ENCODE assay signal across 1 cellular context in the genomic region with DNA sequence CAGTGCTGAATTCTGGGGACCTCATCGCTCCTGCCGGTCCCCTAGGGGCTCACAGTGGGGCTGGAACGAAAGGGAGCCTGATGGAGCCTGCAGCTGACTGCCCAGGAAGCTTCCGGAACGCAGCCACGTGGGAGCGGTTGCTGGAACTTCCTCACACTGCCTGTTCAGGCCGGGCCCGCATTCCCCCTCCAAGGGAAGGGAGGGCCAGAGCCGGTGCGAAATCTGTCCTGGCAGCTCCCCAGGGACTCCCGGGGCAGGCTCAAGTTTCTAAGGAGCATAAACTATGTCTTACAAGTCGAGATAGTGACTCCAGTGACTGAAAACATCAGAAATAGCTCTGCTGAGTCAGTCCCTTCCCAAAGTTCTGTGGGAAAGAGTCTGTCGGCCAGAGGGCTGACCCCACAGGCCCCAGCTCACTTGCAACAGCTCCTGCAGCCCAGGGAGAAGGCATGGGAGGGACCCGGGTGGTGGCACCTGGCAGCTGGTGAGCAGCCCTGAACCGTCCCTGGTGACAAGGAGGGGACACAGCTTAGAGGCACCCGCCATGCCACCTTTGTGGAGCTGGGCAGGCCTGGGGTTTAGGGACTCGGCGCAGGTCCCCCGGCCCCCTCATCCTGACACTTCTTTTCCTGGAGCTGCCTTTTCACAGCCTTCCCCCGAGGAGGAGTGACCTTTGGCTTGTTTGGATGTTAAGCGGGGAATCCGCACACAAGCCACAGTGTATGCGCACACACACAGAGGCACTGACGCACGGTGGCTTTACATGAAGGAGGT.
TF ChIP-seq lines count a peak whose summit lies in the region.

No MANE protein-coding gene starts in this region.

TF ChIP-seq in K562, 482 proteins besides CTCF, POLR2A, EP300 and RAD21 (continued from another document and continues in another):
- TF ChIP-seq, protein P1, sequence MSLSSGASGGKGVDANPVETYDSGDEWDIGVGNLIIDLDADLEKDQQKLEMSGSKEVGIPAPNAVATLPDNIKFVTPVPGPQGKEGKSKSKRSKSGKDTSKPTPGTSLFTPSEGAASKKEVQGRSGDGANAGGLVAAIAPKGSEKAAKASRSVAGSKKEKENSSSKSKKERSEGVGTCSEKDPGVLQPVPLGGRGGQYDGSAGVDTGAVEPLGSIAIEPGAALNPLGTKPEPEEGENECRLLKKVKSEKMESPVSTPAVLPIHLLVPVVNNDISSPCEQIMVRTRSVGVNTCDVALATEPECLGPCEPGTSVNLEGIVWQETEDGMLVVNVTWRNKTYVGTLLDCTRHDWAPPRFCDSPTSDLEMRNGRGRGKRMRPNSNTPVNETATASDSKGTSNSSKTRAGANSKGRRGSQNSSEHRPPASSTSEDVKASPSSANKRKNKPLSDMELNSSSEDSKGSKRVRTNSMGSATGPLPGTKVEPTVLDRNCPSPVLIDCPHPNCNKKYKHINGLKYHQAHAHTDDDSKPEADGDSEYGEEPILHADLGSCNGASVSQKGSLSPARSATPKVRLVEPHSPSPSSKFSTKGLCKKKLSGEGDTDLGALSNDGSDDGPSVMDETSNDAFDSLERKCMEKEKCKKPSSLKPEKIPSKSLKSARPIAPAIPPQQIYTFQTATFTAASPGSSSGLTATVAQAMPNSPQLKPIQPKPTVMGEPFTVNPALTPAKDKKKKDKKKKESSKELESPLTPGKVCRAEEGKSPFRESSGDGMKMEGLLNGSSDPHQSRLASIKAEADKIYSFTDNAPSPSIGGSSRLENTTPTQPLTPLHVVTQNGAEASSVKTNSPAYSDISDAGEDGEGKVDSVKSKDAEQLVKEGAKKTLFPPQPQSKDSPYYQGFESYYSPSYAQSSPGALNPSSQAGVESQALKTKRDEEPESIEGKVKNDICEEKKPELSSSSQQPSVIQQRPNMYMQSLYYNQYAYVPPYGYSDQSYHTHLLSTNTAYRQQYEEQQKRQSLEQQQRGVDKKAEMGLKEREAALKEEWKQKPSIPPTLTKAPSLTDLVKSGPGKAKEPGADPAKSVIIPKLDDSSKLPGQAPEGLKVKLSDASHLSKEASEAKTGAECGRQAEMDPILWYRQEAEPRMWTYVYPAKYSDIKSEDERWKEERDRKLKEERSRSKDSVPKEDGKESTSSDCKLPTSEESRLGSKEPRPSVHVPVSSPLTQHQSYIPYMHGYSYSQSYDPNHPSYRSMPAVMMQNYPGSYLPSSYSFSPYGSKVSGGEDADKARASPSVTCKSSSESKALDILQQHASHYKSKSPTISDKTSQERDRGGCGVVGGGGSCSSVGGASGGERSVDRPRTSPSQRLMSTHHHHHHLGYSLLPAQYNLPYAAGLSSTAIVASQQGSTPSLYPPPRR (CRISPR knock-in tag; IDR thresholded peaks at IDR 0.05; ENCODE audit: borderline replicate concordance), result 0 out of 2 replicates have a peak, but pooled peaks have one; percentile 74
- TF ChIP-seq TFAP4 (CRISPR knock-in tag; IDR thresholded peaks at IDR 0.05; ENCODE audit: borderline replicate concordance) (peak; percentile 95), PHB2 (IDR thresholded peaks at IDR 0.05; ENCODE audit: low read depth) (no peak), NR3C1 (CRISPR knock-in tag; IDR thresholded peaks at IDR 0.05) (no peak), ERF (CRISPR knock-in tag; IDR thresholded peaks at IDR 0.05) (0 out of 2 replicates have a peak, but pooled peaks have one; percentile 3), HDAC8 (tag; IDR thresholded peaks at IDR 0.05) (no peak), MAFG (tag; conservative IDR thresholded peaks at IDR 0.05) (peak; percentile 78), RHOXF2B (CRISPR knock-in tag; conservative IDR thresholded peaks at IDR 0.05) (no peak), ZNF347 (CRISPR knock-in tag; IDR thresholded peaks at IDR 0.05; ENCODE audit: low read depth) (no peak), SMARCE1 (IDR thresholded peaks at IDR 0.05) (no peak), ETV6 (IDR thresholded peaks at IDR 0.05; ENCODE audit: borderline replicate concordance in 1 of 2, low read depth in 2 of 2, low read length in 1 of 2) (peak in 1 of 2 experiments; percentile 54; a peak in 1 of 4 replicates), ETV6 (CRISPR knock-in tag; IDR thresholded peaks at IDR 0.05; ENCODE audit: borderline replicate concordance) (0 out of 2 replicates have a peak, but pooled peaks have one; percentile 17), ILK (tag; IDR thresholded peaks at IDR 0.05; ENCODE audit: borderline replicate concordance, low read depth) (no peak), PYGO2 (tag; IDR thresholded peaks at IDR 0.05) (no peak), ZKSCAN8 (CRISPR knock-in tag; IDR thresholded peaks at IDR 0.05) (peak; percentile 49; the same call in 1 of the 2 replicates), ZSCAN32 (CRISPR knock-in tag; IDR thresholded peaks at IDR 0.05) (no peak), ASH1L (IDR thresholded peaks at IDR 0.05; ENCODE audit: borderline replicate concordance, low read depth, partially characterized antibody) (no peak), TBL1XR1 (IDR thresholded peaks at IDR 0.05; ENCODE audit: low read length in 2 of 2) (peak in 1 of 2 experiments; percentile 50; a peak in 1 of 4 replicates), SRSF7 (optimal IDR thresholded peaks at IDR 0.05; ENCODE audit: low read depth, low read length) (no peak), CBX5 (IDR thresholded peaks at IDR 0.05; ENCODE audit: borderline replicate concordance, low read depth) (no peak), ZNF695 (CRISPR knock-in tag; IDR thresholded peaks at IDR 0.05) (no peak), CLOCK (CRISPR knock-in tag; IDR thresholded peaks at IDR 0.05; ENCODE audit: borderline replicate concordance) (no peak), SMARCB1 (IDR thresholded peaks at IDR 0.05; ENCODE audit: insufficient read length, low read depth) (no peak), TARDBP (IDR thresholded peaks at IDR 0.05) (no peak), CCNT2 (IDR thresholded peaks at IDR 0.05; ENCODE audit: borderline replicate concordance, extremely low read depth, insufficient read length, low read depth, low read length) (peak; percentile 37), THRA (IDR thresholded peaks at IDR 0.05) (no peak), ZNF764 (CRISPR knock-in tag; IDR thresholded peaks at IDR 0.05; ENCODE audit: low read depth) (no peak), ZNF224 (CRISPR knock-in tag; IDR thresholded peaks at IDR 0.05) (no peak), CREB1 (IDR thresholded peaks at IDR 0.05) (no peak), CREB1 (CRISPR knock-in tag; IDR thresholded peaks at IDR 0.05) (peak; percentile 41; the same call in 1 of the 2 replicates), GABPB1 (CRISPR knock-in tag; IDR thresholded peaks at IDR 0.05) (peak; percentile 82), NCOA2 (IDR thresholded peaks at IDR 0.05; ENCODE audit: partially characterized antibody in 2 of 2) (no peak)
- TF ChIP-seq, protein P2, sequence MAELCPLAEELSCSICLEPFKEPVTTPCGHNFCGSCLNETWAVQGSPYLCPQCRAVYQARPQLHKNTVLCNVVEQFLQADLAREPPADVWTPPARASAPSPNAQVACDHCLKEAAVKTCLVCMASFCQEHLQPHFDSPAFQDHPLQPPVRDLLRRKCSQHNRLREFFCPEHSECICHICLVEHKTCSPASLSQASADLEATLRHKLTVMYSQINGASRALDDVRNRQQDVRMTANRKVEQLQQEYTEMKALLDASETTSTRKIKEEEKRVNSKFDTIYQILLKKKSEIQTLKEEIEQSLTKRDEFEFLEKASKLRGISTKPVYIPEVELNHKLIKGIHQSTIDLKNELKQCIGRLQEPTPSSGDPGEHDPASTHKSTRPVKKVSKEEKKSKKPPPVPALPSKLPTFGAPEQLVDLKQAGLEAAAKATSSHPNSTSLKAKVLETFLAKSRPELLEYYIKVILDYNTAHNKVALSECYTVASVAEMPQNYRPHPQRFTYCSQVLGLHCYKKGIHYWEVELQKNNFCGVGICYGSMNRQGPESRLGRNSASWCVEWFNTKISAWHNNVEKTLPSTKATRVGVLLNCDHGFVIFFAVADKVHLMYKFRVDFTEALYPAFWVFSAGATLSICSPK (IDR thresholded peaks at IDR 0.05; ENCODE audit: borderline replicate concordance), result no peak
- TF ChIP-seq, protein P3, sequence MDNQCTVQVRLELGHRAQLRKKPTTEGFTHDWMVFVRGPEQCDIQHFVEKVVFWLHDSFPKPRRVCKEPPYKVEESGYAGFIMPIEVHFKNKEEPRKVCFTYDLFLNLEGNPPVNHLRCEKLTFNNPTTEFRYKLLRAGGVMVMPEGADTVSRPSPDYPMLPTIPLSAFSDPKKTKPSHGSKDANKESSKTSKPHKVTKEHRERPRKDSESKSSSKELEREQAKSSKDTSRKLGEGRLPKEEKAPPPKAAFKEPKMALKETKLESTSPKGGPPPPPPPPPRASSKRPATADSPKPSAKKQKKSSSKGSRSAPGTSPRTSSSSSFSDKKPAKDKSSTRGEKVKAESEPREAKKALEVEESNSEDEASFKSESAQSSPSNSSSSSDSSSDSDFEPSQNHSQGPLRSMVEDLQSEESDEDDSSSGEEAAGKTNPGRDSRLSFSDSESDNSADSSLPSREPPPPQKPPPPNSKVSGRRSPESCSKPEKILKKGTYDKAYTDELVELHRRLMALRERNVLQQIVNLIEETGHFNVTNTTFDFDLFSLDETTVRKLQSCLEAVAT (IDR thresholded peaks at IDR 0.05), result peak in 1 of 2 experiments; percentile 42; a peak in 1 of 4 replicates
- TF ChIP-seq, protein P4, sequence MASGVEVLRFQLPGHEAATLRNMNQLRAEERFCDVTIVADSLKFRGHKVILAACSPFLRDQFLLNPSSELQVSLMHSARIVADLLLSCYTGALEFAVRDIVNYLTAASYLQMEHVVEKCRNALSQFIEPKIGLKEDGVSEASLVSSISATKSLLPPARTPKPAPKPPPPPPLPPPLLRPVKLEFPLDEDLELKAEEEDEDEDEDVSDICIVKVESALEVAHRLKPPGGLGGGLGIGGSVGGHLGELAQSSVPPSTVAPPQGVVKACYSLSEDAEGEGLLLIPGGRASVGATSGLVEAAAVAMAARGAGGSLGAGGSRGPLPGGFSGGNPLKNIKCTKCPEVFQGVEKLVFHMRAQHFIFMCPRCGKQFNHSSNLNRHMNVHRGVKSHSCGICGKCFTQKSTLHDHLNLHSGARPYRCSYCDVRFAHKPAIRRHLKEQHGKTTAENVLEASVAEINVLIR (CRISPR knock-in tag; IDR thresholded peaks at IDR 0.05), result no peak
- TF ChIP-seq, protein P5, sequence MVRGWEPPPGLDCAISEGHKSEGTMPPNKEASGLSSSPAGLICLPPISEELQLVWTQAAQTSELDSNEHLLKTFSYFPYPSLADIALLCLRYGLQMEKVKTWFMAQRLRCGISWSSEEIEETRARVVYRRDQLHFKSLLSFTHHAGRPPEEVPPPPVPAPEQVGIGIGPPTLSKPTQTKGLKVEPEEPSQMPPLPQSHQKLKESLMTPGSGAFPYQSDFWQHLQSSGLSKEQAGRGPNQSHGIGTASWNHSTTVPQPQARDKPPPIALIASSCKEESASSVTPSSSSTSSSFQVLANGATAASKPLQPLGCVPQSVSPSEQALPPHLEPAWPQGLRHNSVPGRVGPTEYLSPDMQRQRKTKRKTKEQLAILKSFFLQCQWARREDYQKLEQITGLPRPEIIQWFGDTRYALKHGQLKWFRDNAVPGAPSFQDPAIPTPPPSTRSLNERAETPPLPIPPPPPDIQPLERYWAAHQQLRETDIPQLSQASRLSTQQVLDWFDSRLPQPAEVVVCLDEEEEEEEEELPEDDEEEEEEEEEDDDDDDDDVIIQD (CRISPR knock-in tag; IDR thresholded peaks at IDR 0.05), result no peak
